Comparison of ENCODE assay signal across 9 cellular contexts in genomic region chr1:27600500-27601175, GRCh38. TPM values are rescaled to one million over a fixed set of nuclear protein-coding genes. Genes with fewer than 3 reads are reported as not detected.
A peak's percentile ranks its signal among the peaks of the same experiment; 100 is the strongest.
DNase-seq lines count a peak whose midpoint lies in the region; ATAC-seq and TF ChIP-seq lines count a peak whose summit lies in the region.
"Had no signal": no experiment of that assay in that cellular context is flagged by ENCODE, and none has a peak within 500 bp of the region (broad histone marks: within the 10 kb centered on the region; RNA-seq: fewer than 3 reads in every experiment).

No MANE protein-coding gene starts in this region.

- H3K36me3 ChIP-seq in BE2C: no peaks in the 10 kb centered on the region
- H3K36me3 ChIP-seq in HUES64 (ENCODE audit: insufficient read depth, low read length): no peaks in the 10 kb centered on the region
- H3K36me3 ChIP-seq in naive thymus-derived CD4-positive, alpha-beta T cell (ENCODE audit: control insufficient read depth in 2 of 3, insufficient read depth in 3 of 3, low read length in 3 of 3): peaks cover 0 to 8% (median 0%) of the 10 kb centered on the region in 3 experiments

- H3K9me3 ChIP-seq in BE2C: no peaks in the 10 kb centered on the region
- no peaks in the 10 kb centered on the region for H3K9me3 ChIP-seq in HUES64 (ENCODE audit: insufficient read depth, low read depth, low read length)
- no peaks in the 10 kb centered on the region for H3K9me3 ChIP-seq in naive thymus-derived CD4-positive, alpha-beta T cell (ENCODE audit: control insufficient read depth in 2 of 3, low read length in 3 of 3)

- TF ChIP-seq CTCF in BE2C (IDR thresholded peaks at IDR 0.05; ENCODE audit: low read depth, low read length) (peak; percentile 32), astrocyte of the spinal cord (IDR thresholded peaks at IDR 0.05; ENCODE audit: low read depth, low read length) (peak; percentile 21)

- H3K4me1 ChIP-seq in BE2C (peaks cover 27% of the 10 kb centered on the region), HUES64 (ENCODE audit: insufficient read depth, low read length) (peaks cover 63% of the 10 kb centered on the region)
- H3K4me1 ChIP-seq in naive thymus-derived CD4-positive, alpha-beta T cell (ENCODE audit: control insufficient read depth in 2 of 2, insufficient read depth in 2 of 2, low read length in 2 of 2): peaks cover 9 to 49% of the 10 kb centered on the region in 2 donors

- H3K27me3 Mint-ChIP-seq in naive thymus-derived CD4-positive, alpha-beta T cell: no peaks in the 10 kb centered on the region

- DNase-seq in BE2C: peak; percentile 61
- DNase-seq in astrocyte of the spinal cord (ENCODE audit: low read depth, low spot score): no peak
- no peak for DNase-seq in naive thymus-derived CD4-positive, alpha-beta T cell
- DNase-seq in posterior vena cava (ENCODE audit: low spot score): no peak
- no peak for DNase-seq in mucosa of gallbladder (ENCODE audit: low spot score)
- DNase-seq in amniotic stem cell (lab: John Stamatoyannopoulos, UW): no peak
- DNase-seq in activated naive CD4-positive, alpha-beta T cell treated with Interleukin-2 at 50 U/mL for 16 hours: no peak

- CTCF ChIA-PET in naive thymus-derived CD4-positive, alpha-beta T cell (lab: Charles Lee): interaction anchor here (0.6 to 4.1 kb wide), 10 partner anchors 11 to 945 kb away, joined by 3 to 19 read pairs (median 4); no protein-coding TSS in a partner anchor

- no peaks in the 10 kb centered on the region for H3K9me3 Mint-ChIP-seq in naive thymus-derived CD4-positive, alpha-beta T cell

- H3K27ac ChIP-seq in HUES64 (ENCODE audit: low read depth, low read length): no peak overlapping the region
- H3K27ac ChIP-seq in naive thymus-derived CD4-positive, alpha-beta T cell (ENCODE audit: low read depth, low read length): no peak overlapping the region

- 69% methylated on average over 3 of the region's 3 CpGs for WGBS in HUES64

- peaks cover 31 to 45% (median 36%) of the 10 kb centered on the region in 7 donors for H3K4me1 Mint-ChIP-seq in naive thymus-derived CD4-positive, alpha-beta T cell

- ATAC-seq in naive thymus-derived CD4-positive, alpha-beta T cell: no peak
- ATAC-seq: sciatic nerve had no signal

- intact Hi-C loops in naive thymus-derived CD4-positive, alpha-beta T cell (cut with micrococcal nuclease): loop anchor here (5.0 to 10.0 kb wide), 3 partner anchors 172 to 498 kb away; partner anchors contain the start of genes STX12 (in 1 of the 2) and TMEM222 (in 1 of the 2)
- intact Hi-C loops in posterior vena cava (cut with DNase I): loop anchor here (5.0 to 10.0 kb wide), 4 partner anchors 43 to 296 kb away; no protein-coding TSS in a partner anchor

- peak overlapping the region in 8 of 9 donors; percentile 1 to 87 (median 14) for H3K27ac Mint-ChIP-seq in naive thymus-derived CD4-positive, alpha-beta T cell

- in situ Hi-C loops in astrocyte of the spinal cord (cut with HindIII; ENCODE audit: low sequenced_read_pairs): no loop called here

- H3K4me3 Mint-ChIP-seq in naive thymus-derived CD4-positive, alpha-beta T cell: peak overlapping the region; percentile 0 to 91 (median 39)

- POLR2A ChIA-PET in naive thymus-derived CD4-positive, alpha-beta T cell (lab: Charles Lee): interaction anchor here (0.5 to 7.3 kb wide), 4 partner anchors 30 to 435 kb away, joined by 3 to 59 read pairs (median 4); no protein-coding TSS in a partner anchor

- H3K4me3 ChIP-seq in BE2C (ENCODE audit: low read depth, low read length) (peak overlapping the region; percentile 71), HUES64 (ENCODE audit: low read length) (peak overlapping the region; percentile 11; the same call in 1 of the 2 replicates), astrocyte of the spinal cord (ENCODE audit: low read depth, low read length) (no peak overlapping the region)
- H3K4me3 ChIP-seq in naive thymus-derived CD4-positive, alpha-beta T cell (ENCODE audit: low read length): no peak overlapping the region

- H3K27me3 ChIP-seq in BE2C (no peaks in the 10 kb centered on the region), HUES64 (ENCODE audit: insufficient read depth, low read length) (no peaks in the 10 kb centered on the region)
- no peaks in the 10 kb centered on the region for H3K27me3 ChIP-seq in naive thymus-derived CD4-positive, alpha-beta T cell (ENCODE audit: control insufficient read depth in 2 of 2, insufficient read depth in 2 of 2, low read length in 2 of 2)

- H3K9ac ChIP-seq in HUES64 (ENCODE audit: low read depth, low read length): no peak overlapping the region

- peaks cover 0 to 4% (median 0%) of the 10 kb centered on the region in 5 donors for H3K36me3 Mint-ChIP-seq in naive thymus-derived CD4-positive, alpha-beta T cell

RNA-seq across cellular contexts. Expression of gene AHDC1, which starts 3.3 kb away (rescaled TPM):
- polyA plus RNA-seq in BE2C (2012; ENCODE audit: insufficient read depth, insufficient read length, low read depth): 49.9 TPM
- 23.6 TPM for polyA plus RNA-seq in HUES64 (2013, experiment 1 of 2)
- polyA plus RNA-seq in HUES64 (2013, experiment 2 of 2): 29.1 TPM
- total RNA-seq in naive thymus-derived CD4-positive, alpha-beta T cell: 10 to 100 TPM; 18.4 to 38.8 (median 21.3) TPM
- 1 to 10 TPM in 1 of 2 donors, under 1 TPM in 1; 0.90 to 2.0 TPM for polyA plus RNA-seq in naive thymus-derived CD4-positive, alpha-beta T cell
- total RNA-seq in posterior vena cava: 10 to 100 TPM; 54.5 to 58.3 TPM
- total RNA-seq in mucosa of gallbladder: 61.6 TPM

RNA-seq across cellular contexts. Expression of gene FGR, which starts 34.3 kb away (rescaled TPM):
- polyA plus RNA-seq in BE2C (2012; ENCODE audit: insufficient read depth, insufficient read length, low read depth): not detected
- 0.10 TPM for polyA plus RNA-seq in HUES64 (2013, experiment 1 of 2)
- 0.25 TPM for polyA plus RNA-seq in HUES64 (2013, experiment 2 of 2)
- total RNA-seq in naive thymus-derived CD4-positive, alpha-beta T cell: 100 to 1,000 TPM in 1 of 5 experiments, 10 to 100 TPM in 1, 1 to 10 TPM in 2, under 1 TPM in 1; 0.15 to 246 (median 1.9) TPM
- polyA plus RNA-seq in naive thymus-derived CD4-positive, alpha-beta T cell: under 1 TPM; 0.70 to 0.72 TPM
- total RNA-seq in posterior vena cava (10 to 100 TPM; 21.9 to 22.5 TPM), mucosa of gallbladder (7.6 TPM)

Comparison
In these comparisons a context has a peak if more than half of its experiments do, and no peak if none do; other contexts are left out.
1. H3K4me3 ChIP-seq: peak in BE2C (single experiment) and HUES64 (single experiment); none in astrocyte of the spinal cord (single experiment) and naive thymus-derived CD4-positive, alpha-beta T cell (single experiment).